In the genomic region with DNA sequence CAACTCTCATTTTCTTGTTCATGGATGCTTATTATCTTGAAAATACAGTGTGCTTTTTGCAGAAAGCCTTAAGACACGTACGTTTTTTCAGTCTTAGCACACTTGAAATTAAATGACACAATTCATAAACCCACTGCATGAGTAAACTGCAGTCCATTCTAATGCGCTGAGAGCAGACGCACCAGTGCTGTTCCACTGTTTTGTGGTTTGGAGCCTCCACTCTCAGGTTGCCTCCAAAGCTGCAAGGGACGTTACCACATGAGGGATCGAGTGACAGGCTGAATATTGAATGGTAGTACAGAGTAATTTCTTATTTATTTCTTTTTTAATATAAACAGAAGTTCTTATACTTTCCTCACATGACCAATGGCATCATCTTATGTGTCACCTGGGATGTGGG, we compare ENCODE assay signal across 26 cellular contexts.
"Had no signal": no experiment of that assay in that cellular context is flagged by ENCODE, and none has a peak within 500 bp of the region (broad histone marks: within the 10 kb centered on the region; RNA-seq: fewer than 3 reads in every experiment).

No MANE protein-coding gene starts in this region.

- H3K27me3 ChIP-seq: adrenal gland, body of pancreas, esophagus squamous epithelium, gastroesophageal sphincter, heart right ventricle had no signal

- H3K27ac ChIP-seq: adrenal gland, body of pancreas, epithelial cell of prostate, esophagus squamous epithelium, gastroesophageal sphincter, heart right ventricle had no signal

- ATAC-seq: activated naive CD8-positive, alpha-beta T cell treated with anti-CD3 and anti-CD28 coated beads, Interleukin-2, amount 50 U/mL, for 24 hours; body of pancreas; effector memory CD8-positive, alpha-beta T cell; gastroesophageal sphincter; heart right ventricle had no signal

- DNase-seq: activated CD4-positive, alpha-beta memory T cell treated with anti-CD3 and anti-CD28 coated beads, Interleukin-2, amount 10 ng/mL, durations not matched to agents 7 days and 5 days; activated CD4-positive, alpha-beta T cell treated with anti-CD3 and anti-CD28 coated beads for 1 hour; activated CD4-positive, alpha-beta T cell treated with anti-CD3 and anti-CD28 coated beads for 4 hours; activated CD4-positive, alpha-beta T cell treated with anti-CD3 and anti-CD28 coated beads, Interleukin-2, amount 10 ng/mL, durations not matched to agents 7 days and 5 days; activated CD4-positive, alpha-beta T cell treated with anti-CD3 and anti-CD28 coated beads, Interleukin-2, amount 50 U/mL, for 4 hours; activated CD8-positive, alpha-beta memory T cell treated with anti-CD3 and anti-CD28 coated beads for 24 hours; activated effector memory CD4-positive, alpha-beta T cell treated with anti-CD3 and anti-CD28 coated beads, Interleukin-2, amount 50 U/mL, for 16 hours; activated naive CD4-positive, alpha-beta T cell treated with anti-CD3 and anti-CD28 coated beads for 36 hours; activated naive CD8-positive, alpha-beta T cell treated with anti-CD3 and anti-CD28 coated beads for 36 hours; activated naive CD8-positive, alpha-beta T cell treated with anti-CD3 and anti-CD28 coated beads, Interleukin-2, amount 50 U/mL, for 24 hours; activated T-cell treated with anti-CD3 and anti-CD28 coated beads, Interleukin-2, amount 50 U/mL, for 48 hours; adrenal gland; amygdala; aorta; body of pancreas; caudate nucleus; cortex of kidney; dermis blood vessel endothelial cell; effector CD4-positive, alpha-beta T cell; effector memory CD8-positive, alpha-beta T cell; esophagus squamous epithelium; foreskin melanocyte; heart right ventricle; T-helper 2 cell had no signal

- H3K4me1 ChIP-seq: adrenal gland, body of pancreas, esophagus squamous epithelium, gastroesophageal sphincter, heart right ventricle had no signal

- H3K36me3 ChIP-seq: adrenal gland, esophagus squamous epithelium, gastroesophageal sphincter, heart right ventricle had no signal

- H3K9me3 ChIP-seq: adrenal gland, body of pancreas, esophagus squamous epithelium, gastroesophageal sphincter, heart right ventricle had no signal

- H3K4me3 ChIP-seq: adrenal gland, body of pancreas, esophagus squamous epithelium, gastroesophageal sphincter, heart right ventricle had no signal
